Comparison of ENCODE assay signal across 13 cellular contexts in genomic region chr6:47245745-47246371, GRCh38.
A peak's percentile ranks its signal among the peaks of the same experiment; 100 is the strongest.
DNase-seq lines count a peak whose midpoint lies in the region; ATAC-seq and TF ChIP-seq lines count a peak whose summit lies in the region.
"Had no signal": no experiment of that assay in that cellular context is flagged by ENCODE, and none has a peak within 500 bp of the region (broad histone marks: within the 10 kb centered on the region; RNA-seq: fewer than 3 reads in every experiment).

No MANE protein-coding gene starts in this region.

- no peak for TF ChIP-seq POLR2A in uterus (IDR thresholded peaks at IDR 0.05)

- no peaks in the 10 kb centered on the region for H3K27me3 ChIP-seq in uterus
- H3K27me3 ChIP-seq: tibial artery had no signal

- no peaks in the 10 kb centered on the region for H3K4me1 ChIP-seq in uterus
- H3K4me1 ChIP-seq: tibial artery had no signal

- H3K27ac ChIP-seq in uterus = no peak overlapping the region
- H3K27ac ChIP-seq: tibial artery, WERI-Rb-1 had no signal

- no peak overlapping the region for H3K4me3 ChIP-seq in uterus
- H3K4me3 ChIP-seq: tibial artery had no signal

- no peak for ATAC-seq in GM18517 (IDR thresholded peaks at IDR 0.05; ENCODE audit: unreplicated experiment)

- TF ChIP-seq CTCF in uterus (IDR thresholded peaks at IDR 0.05) = no peak

- intact Hi-C loops in uterus (cut with DNase I; ENCODE audit: low total_unique reads) = no loop called here

- no peaks in the 10 kb centered on the region for H3K9me3 ChIP-seq in uterus
- H3K9me3 ChIP-seq: tibial artery had no signal

- no peaks in the 10 kb centered on the region for H3K36me3 ChIP-seq in uterus
- H3K36me3 ChIP-seq: tibial artery, WERI-Rb-1 had no signal

- DNase-seq in GF-D8 (lab: John Stamatoyannopoulos, UW) (peak; percentile 40), LHCN-M2 (ENCODE audit: low read depth) (peak; percentile 31), SKM-1 (lab: John Stamatoyannopoulos, UW; ENCODE audit: unreplicated experiment) (peak; percentile 57), myocyte (ENCODE audit: low read depth) (peak; percentile 63), NCI-H1694 treated with DMSO at 0.1 percent for 48 hours (lab: John Stamatoyannopoulos, UW) (no peak), C1 segment of cervical spinal cord (lab: John Stamatoyannopoulos, UW) (no peak), uterus (no peak)
- DNase-seq: anterior cingulate cortex, DMS53, NCI-H524 treated with DMSO at 0.1 percent for 48 hours, tibial artery, WERI-Rb-1 had no signal

Comparison
In these comparisons a context has a peak if more than half of its experiments do, and no peak if none do; other contexts are left out.
1. DNase-seq: peak in GF-D8 (single experiment), LHCN-M2 (single experiment), SKM-1 (single experiment) and myocyte (single experiment); none in NCI-H1694 treated with DMSO at 0.1 percent for 48 hours (single experiment), C1 segment of cervical spinal cord (0 of 14) and uterus (0 of 2).